ENCODE assay signal across 26 cellular contexts in the genomic region with DNA sequence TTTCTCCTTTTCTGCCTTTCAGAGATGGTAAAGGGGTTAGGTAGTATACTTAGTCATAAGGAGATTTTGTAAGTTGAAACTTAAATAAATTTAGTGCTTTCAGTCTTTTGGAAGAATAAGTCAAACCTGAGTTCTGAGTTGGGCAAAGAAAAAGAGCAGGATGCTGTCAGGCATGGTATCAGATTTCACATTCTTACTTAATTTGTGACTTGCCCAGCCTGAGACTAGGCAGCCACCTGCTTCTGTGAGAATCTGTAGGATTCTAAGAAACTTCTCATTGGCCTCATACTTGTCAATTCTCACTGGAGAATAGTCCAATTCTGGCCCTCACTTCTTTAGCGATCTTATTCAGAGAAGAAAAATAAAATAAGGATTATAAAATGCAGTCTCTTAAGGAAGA.
A peak's percentile ranks its signal among the peaks of the same experiment; 100 is the strongest.
DNase-seq lines count a peak whose midpoint lies in the region; ATAC-seq lines count a peak whose summit lies in the region.
"Had no signal": no experiment of that assay in that cellular context is flagged by ENCODE, and none has a peak within 500 bp of the region (broad histone marks: within the 10 kb centered on the region; RNA-seq: fewer than 3 reads in every experiment).

No MANE protein-coding gene starts in this region.

- no peaks in the 10 kb centered on the region for H3K9me3 ChIP-seq in HUES48 (ENCODE audit: control insufficient read depth, insufficient read depth, low read length)
- H3K9me3 ChIP-seq in adipocyte (ENCODE audit: control insufficient read depth, low read length), result no peaks in the 10 kb centered on the region
- H3K9me3 ChIP-seq: gastroesophageal sphincter, neutrophil, spleen, stomach had no signal

- ATAC-seq in GM18868 (IDR thresholded peaks at IDR 0.05; ENCODE audit: unreplicated experiment) (peak; percentile 44), GM19351 (IDR thresholded peaks at IDR 0.05; ENCODE audit: unreplicated experiment) (no peak)
- ATAC-seq: activated CD8-positive, alpha-beta T cell treated with anti-CD3 and anti-CD28 coated beads for 36 hours; gastroesophageal sphincter; left ventricle myocardium superior had no signal

- H3K27ac ChIP-seq in HUES48 (ENCODE audit: low read depth, low read length), result peak overlapping the region; percentile 62
- H3K27ac ChIP-seq: gastroesophageal sphincter, neutrophil, spleen, stomach had no signal

- H3K4me3 ChIP-seq in HUES48 (ENCODE audit: low read depth, low read length) (peak overlapping the region; percentile 19; the same call in 1 of the 2 replicates), adipocyte (ENCODE audit: low read length) (no peak overlapping the region)
- H3K4me3 ChIP-seq: gastroesophageal sphincter, spleen, stomach had no signal

- DNase-seq in adipocyte (ENCODE audit: low read depth) (peak; percentile 39), islet precursor cell (peak; percentile 60), dedifferentiated amniotic fluid mesenchymal stem cell (ENCODE audit: extremely low spot score) (no peak), GDM1 (lab: John Stamatoyannopoulos, UW) (no peak), cortex of kidney (lab: John Stamatoyannopoulos, UW) (no peak)
- DNase-seq: activated CD4-positive, CD25-positive, alpha-beta regulatory T cell; activated CD8-positive, alpha-beta T cell treated with anti-CD3 and anti-CD28 coated beads for 36 hours; activated naive CD4-positive, alpha-beta T cell; activated T-cell treated with anti-CD3 and anti-CD28 coated beads, Interleukin-2, amount 50 U/mL, for 1 hour; aorta; CD4-positive, CD25-positive, alpha-beta regulatory T cell; central memory CD4-positive, alpha-beta T cell; GF-D8; H7; left ventricle myocardium superior; NCI-H1436; NCI-H2227 treated with DMSO at 0.1 percent for 48 hours; spleen; stomach; T-helper 9 cell; trophoblast cell had no signal

- H3K9ac ChIP-seq in HUES48 (ENCODE audit: low read depth, low read length), result no peak overlapping the region
- no peak overlapping the region for H3K9ac ChIP-seq in adipocyte (ENCODE audit: low read length)

- H3K4me1 ChIP-seq in HUES48 (ENCODE audit: control insufficient read depth, insufficient read depth, low read length), result peaks cover 38% of the 10 kb centered on the region
- H3K4me1 ChIP-seq in adipocyte (ENCODE audit: control insufficient read depth, insufficient read depth, low read length), result no peaks in the 10 kb centered on the region
- H3K4me1 ChIP-seq: gastroesophageal sphincter, spleen, stomach had no signal

- H3K36me3 ChIP-seq in HUES48 (ENCODE audit: control insufficient read depth, insufficient read depth, low read length), result no peaks in the 10 kb centered on the region
- no peaks in the 10 kb centered on the region for H3K36me3 ChIP-seq in adipocyte (ENCODE audit: control insufficient read depth, insufficient read depth, low read length, severe bottlenecking)
- H3K36me3 ChIP-seq: gastroesophageal sphincter, neutrophil, spleen, stomach had no signal

- no peaks in the 10 kb centered on the region for H3K27me3 ChIP-seq in HUES48 (ENCODE audit: control insufficient read depth, insufficient read depth, low read length)
- no peaks in the 10 kb centered on the region for H3K27me3 ChIP-seq in adipocyte (replicated peaks; ENCODE audit: control insufficient read depth, insufficient read depth, low read length)
- H3K27me3 ChIP-seq: gastroesophageal sphincter, neutrophil, spleen, stomach had no signal

Comparison
In these comparisons a context has a peak if more than half of its experiments do, and no peak if none do; other contexts are left out.
1. DNase-seq: peak in adipocyte (single experiment) and islet precursor cell (single experiment); none in dedifferentiated amniotic fluid mesenchymal stem cell (single experiment), GDM1 (single experiment) and cortex of kidney (single experiment).